In the genomic region with DNA sequence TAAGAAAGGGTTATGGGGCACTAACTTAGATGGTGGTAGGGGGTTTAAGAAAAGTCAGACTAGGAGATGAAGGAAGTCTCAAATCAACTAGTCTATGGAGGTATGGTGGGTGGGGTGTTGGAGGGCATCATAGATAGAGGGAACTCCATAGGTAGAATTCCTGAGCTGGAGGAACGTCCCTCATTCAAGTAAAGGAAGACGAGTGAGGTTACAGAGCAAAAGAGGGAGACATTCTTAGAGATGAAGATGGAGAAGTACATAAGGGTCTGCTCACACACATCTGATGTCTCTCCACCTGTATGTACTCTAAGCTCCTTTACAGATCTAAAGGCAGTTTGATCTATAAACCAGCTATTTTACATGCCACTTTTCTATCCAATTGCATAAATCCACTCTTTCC, we compare ENCODE assay signal across 9 cellular contexts. TPM values are rescaled to one million over a fixed set of nuclear protein-coding genes. Genes with fewer than 3 reads are reported as not detected.
DNase-seq lines count a peak whose midpoint lies in the region; ATAC-seq and TF ChIP-seq lines count a peak whose summit lies in the region.
"Had no signal": no experiment of that assay in that cellular context is flagged by ENCODE, and none has a peak within 500 bp of the region (broad histone marks: within the 10 kb centered on the region; RNA-seq: fewer than 3 reads in every experiment).

No MANE protein-coding gene starts in this region.

- H3K79me2 ChIP-seq in GM23248 (ENCODE audit: insufficient read depth) (peaks cover 21% of the 10 kb centered on the region; the same call in 1 of the 2 replicates), fibroblast of lung (ENCODE audit: control insufficient read depth, insufficient read depth, low read length) (peaks cover 19% of the 10 kb centered on the region)

- no peaks in the 10 kb centered on the region for H3K9me2 ChIP-seq in GM23248 (ENCODE audit: insufficient read depth)

- H3K27ac ChIP-seq in GM23248, result no peak overlapping the region
- no peak overlapping the region for H3K27ac ChIP-seq in SJSA1
- peak overlapping the region; percentile 93 for H3K27ac ChIP-seq in fibroblast of lung (ENCODE audit: insufficient read depth, low read length)
- H3K27ac ChIP-seq: VCaP had no signal

- H3K27me3 ChIP-seq in GM23248 (replicated peaks; ENCODE audit: insufficient read depth) (no peaks in the 10 kb centered on the region), SJSA1 (replicated peaks) (no peaks in the 10 kb centered on the region), fibroblast of lung (ENCODE audit: control insufficient read depth, insufficient read depth, low read length) (no peaks in the 10 kb centered on the region)

- H3K9ac ChIP-seq in GM23248 (peak overlapping the region; percentile 90), fibroblast of lung (ENCODE audit: insufficient read depth, low read length) (no peak overlapping the region)

- in situ Hi-C loops in GM23248 (cut with MboI), result no loop called here

- no peaks in the 10 kb centered on the region for H4K20me1 ChIP-seq in GM23248 (ENCODE audit: insufficient read depth)
- H4K20me1 ChIP-seq in fibroblast of lung (ENCODE audit: control insufficient read depth, extremely low read depth, insufficient read depth, low read length), result no peaks in the 10 kb centered on the region

- H3K4me1 ChIP-seq in GM23248 (ENCODE audit: insufficient read depth), result peaks cover 17% of the 10 kb centered on the region
- H3K4me1 ChIP-seq in SJSA1 (replicated peaks), result peaks cover 9% of the 10 kb centered on the region
- no peaks in the 10 kb centered on the region for H3K4me1 ChIP-seq in fibroblast of lung (ENCODE audit: control insufficient read depth, extremely low read depth, insufficient read depth, low read length)

- H3K4me2 ChIP-seq in GM23248 (ENCODE audit: unreplicated experiment) (peak overlapping the region; percentile 93), fibroblast of lung (ENCODE audit: extremely low read depth, insufficient read depth, low read length) (peak overlapping the region; percentile 87)

- ATAC-seq in HG03196 (IDR thresholded peaks at IDR 0.05; ENCODE audit: unreplicated experiment) (no peak), HG02623 (IDR thresholded peaks at IDR 0.05; ENCODE audit: unreplicated experiment) (no peak)

- no peak for TF ChIP-seq CTCF in fibroblast of lung (conservative IDR thresholded peaks at IDR 0.05 in 1 of 2, IDR thresholded peaks at IDR 0.05 in 1 of 2; ENCODE audit: low read depth in 1 of 2, low read length in 2 of 2)

- H3K4me3 ChIP-seq in GM23248 (peak overlapping the region; percentile 94), SJSA1 (peak overlapping the region; percentile 62), fibroblast of lung (replicated peaks in 1 of 4; ENCODE audit: control extremely low read depth in 1 of 4, insufficient read depth in 1 of 4, low read depth in 3 of 4, low read length in 4 of 4) (peak overlapping the region; percentile 85 to 89 (median 86)), skeletal muscle cell (ENCODE audit: low read depth, low read length) (peak overlapping the region; percentile 73)

- H2AFZ ChIP-seq in GM23248 (peak overlapping the region; percentile 92), fibroblast of lung (ENCODE audit: low read length) (no peak overlapping the region)

- no peaks in the 10 kb centered on the region for H3K36me3 ChIP-seq in GM23248 (ENCODE audit: low read depth)
- H3K36me3 ChIP-seq in SJSA1, result peaks cover 10% of the 10 kb centered on the region; the same call in 1 of the 2 replicates
- no peaks in the 10 kb centered on the region for H3K36me3 ChIP-seq in fibroblast of lung (ENCODE audit: control insufficient read depth, insufficient read depth, low read length)

- H3F3A ChIP-seq in GM23248 (ENCODE audit: insufficient read depth), result no peaks in the 10 kb centered on the region

- 71 to 89% methylated on average over 2 of the region's 2 CpGs for WGBS in GM23248 (ENCODE audit: low coverage in 1 of 2, low lambda C conversion rate in 2 of 2, missing lambda C conversion rate in 2 of 2), 2 experiments

- H3K9me3 ChIP-seq in GM23248 (ENCODE audit: low read depth) (no peaks in the 10 kb centered on the region), SJSA1 (replicated peaks) (no peaks in the 10 kb centered on the region), fibroblast of lung (ENCODE audit: control insufficient read depth, insufficient read depth, low read depth, low read length) (no peaks in the 10 kb centered on the region)

- DNase-seq in GM23248 (no peak), SJSA1 (ENCODE audit: low read depth in 1 of 2, low spot score in 2 of 2) (no peak), fibroblast of lung (ENCODE audit: low read depth in 2 of 2) (no peak), skeletal muscle cell (ENCODE audit: low read depth) (no peak), retina (no peak)
- no peak for DNase-seq in stimulated activated naive CD4-positive, alpha-beta T cell (lab: John Stamatoyannopoulos, UW)

RNA-seq across cellular contexts. Expression of a gene that starts 1.4 kb away (rescaled TPM):
- total RNA-seq in GM23248 (2014; rRNA removed; shearing (Covaris generic)), result 23.7 and 31.7 TPM in 2 replicates
- polyA plus RNA-seq in GM23248 (2016; fragmentation: Nextera tagmentation; extraction: Ambion mirVana) (28.5 and 28.7 TPM in 2 replicates), fibroblast of lung (45.5 and 73.3 TPM in 2 replicates)
- 64.4 and 90.4 TPM in 2 replicates for total RNA-seq in SJSA1 (2014; rRNA removed; shearing (Covaris generic))
- total RNA-seq in fibroblast of lung, result 36.8 and 43.9 TPM in 2 replicates
- polyA plus RNA-seq in fibroblast of lung (2012), result 26.0 and 40.7 TPM in 2 replicates
- 17.1 and 28.8 TPM in 2 replicates for polyA minus RNA-seq in fibroblast of lung (ENCODE audit: low replicate concordance)
